In the genomic region with DNA sequence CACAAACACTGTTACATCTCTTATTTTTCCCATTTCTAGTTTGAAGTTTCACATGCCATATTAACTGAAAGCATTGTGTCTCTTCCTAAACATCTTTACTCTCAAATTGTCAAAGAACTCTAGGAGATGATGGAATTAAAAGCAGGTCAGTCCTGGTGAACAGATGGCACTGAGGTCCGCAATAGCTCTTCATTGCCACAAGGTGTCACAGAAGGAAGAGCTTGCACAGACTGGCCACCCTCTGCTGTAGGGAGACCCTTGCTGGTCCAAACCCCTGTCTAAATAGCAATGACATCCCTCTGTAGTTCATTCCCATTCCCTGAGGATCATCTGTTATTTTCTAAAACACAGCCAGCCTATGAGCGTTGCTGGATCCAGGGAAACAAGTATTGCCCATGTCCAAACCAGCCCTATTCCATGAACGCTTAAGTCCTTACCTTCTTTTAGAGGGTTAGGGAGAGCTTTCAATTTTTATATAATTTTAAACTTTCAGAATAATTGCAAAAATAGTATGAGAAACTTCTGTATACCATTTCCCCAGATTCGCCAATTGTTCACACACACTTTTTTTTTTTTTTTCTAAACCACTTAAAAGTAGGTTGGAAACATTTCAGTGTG, we compare ENCODE assay signal across 1 cellular context.
TF ChIP-seq lines count a peak whose summit lies in the region.

No MANE protein-coding gene starts in this region.

TF ChIP-seq in liver, 16 proteins besides CTCF, POLR2A, EP300 and RAD21:
- TF ChIP-seq, protein P1, sequence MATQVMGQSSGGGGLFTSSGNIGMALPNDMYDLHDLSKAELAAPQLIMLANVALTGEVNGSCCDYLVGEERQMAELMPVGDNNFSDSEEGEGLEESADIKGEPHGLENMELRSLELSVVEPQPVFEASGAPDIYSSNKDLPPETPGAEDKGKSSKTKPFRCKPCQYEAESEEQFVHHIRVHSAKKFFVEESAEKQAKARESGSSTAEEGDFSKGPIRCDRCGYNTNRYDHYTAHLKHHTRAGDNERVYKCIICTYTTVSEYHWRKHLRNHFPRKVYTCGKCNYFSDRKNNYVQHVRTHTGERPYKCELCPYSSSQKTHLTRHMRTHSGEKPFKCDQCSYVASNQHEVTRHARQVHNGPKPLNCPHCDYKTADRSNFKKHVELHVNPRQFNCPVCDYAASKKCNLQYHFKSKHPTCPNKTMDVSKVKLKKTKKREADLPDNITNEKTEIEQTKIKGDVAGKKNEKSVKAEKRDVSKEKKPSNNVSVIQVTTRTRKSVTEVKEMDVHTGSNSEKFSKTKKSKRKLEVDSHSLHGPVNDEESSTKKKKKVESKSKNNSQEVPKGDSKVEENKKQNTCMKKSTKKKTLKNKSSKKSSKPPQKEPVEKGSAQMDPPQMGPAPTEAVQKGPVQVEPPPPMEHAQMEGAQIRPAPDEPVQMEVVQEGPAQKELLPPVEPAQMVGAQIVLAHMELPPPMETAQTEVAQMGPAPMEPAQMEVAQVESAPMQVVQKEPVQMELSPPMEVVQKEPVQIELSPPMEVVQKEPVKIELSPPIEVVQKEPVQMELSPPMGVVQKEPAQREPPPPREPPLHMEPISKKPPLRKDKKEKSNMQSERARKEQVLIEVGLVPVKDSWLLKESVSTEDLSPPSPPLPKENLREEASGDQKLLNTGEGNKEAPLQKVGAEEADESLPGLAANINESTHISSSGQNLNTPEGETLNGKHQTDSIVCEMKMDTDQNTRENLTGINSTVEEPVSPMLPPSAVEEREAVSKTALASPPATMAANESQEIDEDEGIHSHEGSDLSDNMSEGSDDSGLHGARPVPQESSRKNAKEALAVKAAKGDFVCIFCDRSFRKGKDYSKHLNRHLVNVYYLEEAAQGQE (IDR thresholded peaks at IDR 0.05) = no peak
- no peak for TF ChIP-seq GABPA (IDR thresholded peaks at IDR 0.05 in 1 of 2, conservative IDR thresholded peaks at IDR 0.05 in 1 of 2)
- TF ChIP-seq YY1 (IDR thresholded peaks at IDR 0.05) = no peak
- no peak for TF ChIP-seq JUND (IDR thresholded peaks at IDR 0.05)
- TF ChIP-seq SP1 (IDR thresholded peaks at IDR 0.05) = no peak
- TF ChIP-seq, protein P2, sequence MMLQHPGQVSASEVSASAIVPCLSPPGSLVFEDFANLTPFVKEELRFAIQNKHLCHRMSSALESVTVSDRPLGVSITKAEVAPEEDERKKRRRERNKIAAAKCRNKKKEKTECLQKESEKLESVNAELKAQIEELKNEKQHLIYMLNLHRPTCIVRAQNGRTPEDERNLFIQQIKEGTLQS (IDR thresholded peaks at IDR 0.05) = no peak
- no peak for TF ChIP-seq RXRA (IDR thresholded peaks at IDR 0.05)
- TF ChIP-seq, protein P3, sequence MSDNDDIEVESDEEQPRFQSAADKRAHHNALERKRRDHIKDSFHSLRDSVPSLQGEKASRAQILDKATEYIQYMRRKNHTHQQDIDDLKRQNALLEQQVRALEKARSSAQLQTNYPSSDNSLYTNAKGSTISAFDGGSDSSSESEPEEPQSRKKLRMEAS (IDR thresholded peaks at IDR 0.05) = no peak
- no peak for TF ChIP-seq EGR1 (IDR thresholded peaks at IDR 0.05; ENCODE audit: low read depth in 2 of 2)
- no peak for TF ChIP-seq HNF4G (IDR thresholded peaks at IDR 0.05)
- TF ChIP-seq TAF1 (conservative IDR thresholded peaks at IDR 0.05) = no peak
- TF ChIP-seq FOXA2 (IDR thresholded peaks at IDR 0.05) = no peak
